Comparison of ENCODE assay signal across 15 cellular contexts in genomic region chr12:479161-479560, GRCh38. TPM values are rescaled to one million over a fixed set of nuclear protein-coding genes. Genes with fewer than 3 reads are reported as not detected.
A peak's percentile ranks its signal among the peaks of the same experiment; 100 is the strongest.
DNase-seq lines count a peak whose midpoint lies in the region; ATAC-seq, FAIRE-seq and TF ChIP-seq lines count a peak whose summit lies in the region.
"Had no signal": no experiment of that assay in that cellular context is flagged by ENCODE, and none has a peak within 500 bp of the region (broad histone marks: within the 10 kb centered on the region; RNA-seq: fewer than 3 reads in every experiment).

No MANE protein-coding gene starts in this region.

- H3K36me3 Mint-ChIP-seq in astrocyte (ENCODE audit: low read depth, unreplicated experiment): peaks cover 2% of the 10 kb centered on the region

- H3K9me3 ChIP-seq in right atrium auricular region: no peaks in the 10 kb centered on the region
- H3K9me3 ChIP-seq in heart right ventricle: no peaks in the 10 kb centered on the region
- H3K9me3 ChIP-seq in astrocyte (ENCODE audit: insufficient read depth, low read depth, low read length): no peaks in the 10 kb centered on the region
- peaks cover 0 to 2% of the 10 kb centered on the region in 2 donors for H3K9me3 ChIP-seq in neuronal stem cell (replicated peaks in 1 of 2; ENCODE audit: control insufficient read depth in 2 of 2, insufficient read depth in 1 of 2, low read depth in 1 of 2, low read length in 2 of 2)
- H3K9me3 ChIP-seq: BE2C, HAP-1 had no signal

- H4K91ac ChIP-seq in neuronal stem cell (ENCODE audit: low read depth, low read length, poor library complexity): no peak overlapping the region

- H3K9me3 Mint-ChIP-seq in astrocyte (ENCODE audit: unreplicated experiment): no peaks in the 10 kb centered on the region
- H3K9me3 Mint-ChIP-seq: CD4-positive, alpha-beta memory T cell had no signal

- intact Hi-C loops in heart right ventricle (cut with DNase I): no loop called here

- no peak for ATAC-seq in heart right ventricle

- H3K4ac ChIP-seq in neuronal stem cell (ENCODE audit: low read length): no peak overlapping the region

- H2BK12ac ChIP-seq in neuronal stem cell (ENCODE audit: low read length): no peak overlapping the region

- H2AK5ac ChIP-seq in neuronal stem cell (ENCODE audit: low read depth, low read length): no peak overlapping the region

- no peak for FAIRE-seq in astrocyte (lab: Jason Lieb, UNC)
- FAIRE-seq: GM19239 had no signal

- H3K23ac ChIP-seq in neuronal stem cell (ENCODE audit: low read depth, low read length, poor library complexity): no peak overlapping the region

- H2BK15ac ChIP-seq in neuronal stem cell (ENCODE audit: low read length): no peak overlapping the region

- H3K4me2 ChIP-seq in astrocyte (ENCODE audit: low read length) (no peak overlapping the region), neuronal stem cell (ENCODE audit: insufficient read depth, low read length, poor library complexity, severe bottlenecking) (no peak overlapping the region)

- DNase-seq in right atrium auricular region (ENCODE audit: low spot score): no peak
- DNase-seq in heart right ventricle: no peak
- no peak for DNase-seq in astrocyte (ENCODE audit: low read depth)
- DNase-seq in neuronal stem cell (ENCODE audit: low spot score): no peak
- DNase-seq in NCI-H69 (lab: John Stamatoyannopoulos, UW): no peak
- DNase-seq in foreskin melanocyte: no peak
- DNase-seq in AG20443 (ENCODE audit: low spot score): no peak
- DNase-seq: BE2C; CD4-positive, alpha-beta memory T cell; DMS53; GF-D8; GOT3 had no signal

- H3K36me3 ChIP-seq in right atrium auricular region: no peaks in the 10 kb centered on the region
- H3K36me3 ChIP-seq in heart right ventricle: no peaks in the 10 kb centered on the region
- no peaks in the 10 kb centered on the region for H3K36me3 ChIP-seq in astrocyte (ENCODE audit: insufficient read depth, low read length)
- no peaks in the 10 kb centered on the region for H3K36me3 ChIP-seq in neuronal stem cell (replicated peaks in 1 of 2; ENCODE audit: control insufficient read depth in 2 of 2, insufficient read depth in 2 of 2, low read length in 2 of 2)
- H3K36me3 ChIP-seq: BE2C had no signal

- H4K8ac ChIP-seq in neuronal stem cell (ENCODE audit: low read depth, low read length): no peak overlapping the region

- no peak overlapping the region for H3K4me3 Mint-ChIP-seq in astrocyte (ENCODE audit: unreplicated experiment)
- H3K4me3 Mint-ChIP-seq: CD4-positive, alpha-beta memory T cell had no signal

- H3K4me1 ChIP-seq in right atrium auricular region (peaks cover 0 to 42% of the 10 kb centered on the region in 2 donors), heart right ventricle (peaks cover 16 to 87% (median 27%) of the 10 kb centered on the region in 9 donors), astrocyte (ENCODE audit: insufficient read depth, low read length) (peaks cover 14% of the 10 kb centered on the region), neuronal stem cell (ENCODE audit: control insufficient read depth in 2 of 2, insufficient read depth in 1 of 2, low read depth in 1 of 2, low read length in 2 of 2) (peaks cover 4 to 11% of the 10 kb centered on the region in 2 donors)
- H3K4me1 ChIP-seq: BE2C had no signal

- WGBS in heart right ventricle, 2 donors: 53 to 81% methylated on average over 4 of the region's 4 CpGs
- no CpG with 5 or more reads among the region's 4 CpGs for whole genome bisulfite sequencing in neuronal stem cell (ENCODE audit: extremely low coverage in 2 of 2, insufficient read length in 2 of 2, insufficient replicate concordance in 1 of 2), 2 donors

- H2AFZ ChIP-seq in astrocyte (ENCODE audit: low read depth, low read length): no peak overlapping the region
- no peak overlapping the region for H2AFZ ChIP-seq in neuronal stem cell (ENCODE audit: low read length)

- H3K9ac ChIP-seq in astrocyte (ENCODE audit: low read length): no peak overlapping the region
- no peak overlapping the region for H3K9ac ChIP-seq in neuronal stem cell (ENCODE audit: low read depth, low read length, poor library complexity)

- H3K27ac Mint-ChIP-seq in astrocyte (ENCODE audit: unreplicated experiment): peak overlapping the region; percentile 8
- H3K27ac Mint-ChIP-seq: CD4-positive, alpha-beta memory T cell had no signal

- H3K27ac ChIP-seq in right atrium auricular region (peak overlapping the region; percentile 90), heart right ventricle (peak overlapping the region in 3 of 10 donors; percentile 4 to 48 (median 47)), astrocyte (ENCODE audit: low read depth, low read length) (no peak overlapping the region), neuronal stem cell (replicated peaks; ENCODE audit: low read length) (no peak overlapping the region)
- H3K27ac ChIP-seq: C4-2B had no signal

- H3K79me2 ChIP-seq in astrocyte (ENCODE audit: insufficient read depth, low read length): no peaks in the 10 kb centered on the region

- peaks cover 18% of the 10 kb centered on the region for H3K4me1 Mint-ChIP-seq in astrocyte (ENCODE audit: low read depth, unreplicated experiment)

- H2BK120ac ChIP-seq in neuronal stem cell (ENCODE audit: low read depth, low read length): no peak overlapping the region

- peak overlapping the region; percentile 11 for H2BK5ac ChIP-seq in neuronal stem cell (ENCODE audit: low read length)

- no peak overlapping the region for H3K14ac ChIP-seq in neuronal stem cell (ENCODE audit: low read length)

- TF ChIP-seq CTCF in right atrium auricular region (IDR thresholded peaks at IDR 0.05): no peak
- TF ChIP-seq CTCF in heart right ventricle (IDR thresholded peaks at IDR 0.05): no peak
- TF ChIP-seq CTCF in astrocyte (IDR thresholded peaks at IDR 0.05; ENCODE audit: insufficient read depth, low read depth, low read length): no peak

- no peaks in the 10 kb centered on the region for H3K27me3 ChIP-seq in right atrium auricular region
- peaks cover 0 to 13% (median 0%) of the 10 kb centered on the region in 7 donors for H3K27me3 ChIP-seq in heart right ventricle
- H3K27me3 ChIP-seq in astrocyte (ENCODE audit: insufficient read depth, low read length): peaks cover 40% of the 10 kb centered on the region
- H3K27me3 ChIP-seq in neuronal stem cell (ENCODE audit: control insufficient read depth in 3 of 3, insufficient read depth in 3 of 3, low read depth in 1 of 3, low read length in 3 of 3): no peaks in the 10 kb centered on the region

- H3K4me3 ChIP-seq in right atrium auricular region (no peak overlapping the region), heart right ventricle (no peak overlapping the region), astrocyte (ENCODE audit: insufficient read depth, low read depth, low read length) (no peak overlapping the region), neuronal stem cell (ENCODE audit: low read length in 2 of 2) (no peak overlapping the region)
- H3K4me3 ChIP-seq: HAP-1 had no signal

- H3K18ac ChIP-seq in neuronal stem cell (ENCODE audit: low read length): no peak overlapping the region

- H3K79me1 ChIP-seq in neuronal stem cell (ENCODE audit: low read depth, low read length): no peaks in the 10 kb centered on the region

- no peaks in the 10 kb centered on the region for H4K20me1 ChIP-seq in astrocyte (ENCODE audit: insufficient read depth, low read length)

- H3K27me3 Mint-ChIP-seq in astrocyte (ENCODE audit: low read depth, unreplicated experiment): peaks cover 17% of the 10 kb centered on the region

RNA-seq across cellular contexts. Expression of gene B4GALNT3, which starts 19.4 kb away (rescaled TPM):
- total RNA-seq in right atrium auricular region (10 to 100 TPM; 19.3 to 29.0 TPM), heart right ventricle (10 to 100 TPM; 19.6 to 53.5 (median 36.5) TPM), astrocyte (3.6 and 4.6 TPM in 2 replicates)
- polyA plus RNA-seq in heart right ventricle: 10 to 100 TPM; 14.1 to 58.7 TPM
- 17.1 TPM for polyA plus RNA-seq in neuronal stem cell (2013, experiment 1 of 2)
- polyA plus RNA-seq in neuronal stem cell (2013, experiment 2 of 2): 16.0 TPM

Comparison
In these comparisons a context has a peak if more than half of its experiments do, and no peak if none do; other contexts are left out.
1. H3K27ac ChIP-seq: peak in right atrium auricular region (2 of 2); none in astrocyte (single experiment) and neuronal stem cell (single experiment).